In the genomic region with DNA sequence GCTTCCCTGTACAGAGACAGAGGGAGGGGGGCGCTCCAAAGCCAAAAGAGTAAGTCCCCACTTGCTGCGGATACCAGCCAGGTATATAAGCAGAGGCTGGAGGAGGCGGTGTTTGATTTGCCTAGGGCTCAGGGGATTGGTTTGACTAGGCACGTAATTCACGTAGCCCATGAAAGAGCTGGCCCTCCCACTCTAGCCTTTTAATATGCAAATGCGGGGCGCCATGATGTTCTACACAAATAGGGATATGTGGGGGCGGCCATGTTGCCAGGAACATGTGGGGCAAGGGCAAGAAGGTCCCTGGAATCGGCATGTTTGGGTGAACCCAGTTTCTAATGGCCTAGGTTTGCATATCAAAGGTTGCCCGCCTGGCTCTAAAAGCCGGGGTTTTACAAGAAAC, we compare ENCODE assay signal across 1 cellular context.
TF ChIP-seq lines count a peak whose summit lies in the region.

No MANE protein-coding gene starts in this region.

TF ChIP-seq in WTC11, 78 proteins besides CTCF, POLR2A, EP300 and RAD21:
- TF ChIP-seq, protein P1, sequence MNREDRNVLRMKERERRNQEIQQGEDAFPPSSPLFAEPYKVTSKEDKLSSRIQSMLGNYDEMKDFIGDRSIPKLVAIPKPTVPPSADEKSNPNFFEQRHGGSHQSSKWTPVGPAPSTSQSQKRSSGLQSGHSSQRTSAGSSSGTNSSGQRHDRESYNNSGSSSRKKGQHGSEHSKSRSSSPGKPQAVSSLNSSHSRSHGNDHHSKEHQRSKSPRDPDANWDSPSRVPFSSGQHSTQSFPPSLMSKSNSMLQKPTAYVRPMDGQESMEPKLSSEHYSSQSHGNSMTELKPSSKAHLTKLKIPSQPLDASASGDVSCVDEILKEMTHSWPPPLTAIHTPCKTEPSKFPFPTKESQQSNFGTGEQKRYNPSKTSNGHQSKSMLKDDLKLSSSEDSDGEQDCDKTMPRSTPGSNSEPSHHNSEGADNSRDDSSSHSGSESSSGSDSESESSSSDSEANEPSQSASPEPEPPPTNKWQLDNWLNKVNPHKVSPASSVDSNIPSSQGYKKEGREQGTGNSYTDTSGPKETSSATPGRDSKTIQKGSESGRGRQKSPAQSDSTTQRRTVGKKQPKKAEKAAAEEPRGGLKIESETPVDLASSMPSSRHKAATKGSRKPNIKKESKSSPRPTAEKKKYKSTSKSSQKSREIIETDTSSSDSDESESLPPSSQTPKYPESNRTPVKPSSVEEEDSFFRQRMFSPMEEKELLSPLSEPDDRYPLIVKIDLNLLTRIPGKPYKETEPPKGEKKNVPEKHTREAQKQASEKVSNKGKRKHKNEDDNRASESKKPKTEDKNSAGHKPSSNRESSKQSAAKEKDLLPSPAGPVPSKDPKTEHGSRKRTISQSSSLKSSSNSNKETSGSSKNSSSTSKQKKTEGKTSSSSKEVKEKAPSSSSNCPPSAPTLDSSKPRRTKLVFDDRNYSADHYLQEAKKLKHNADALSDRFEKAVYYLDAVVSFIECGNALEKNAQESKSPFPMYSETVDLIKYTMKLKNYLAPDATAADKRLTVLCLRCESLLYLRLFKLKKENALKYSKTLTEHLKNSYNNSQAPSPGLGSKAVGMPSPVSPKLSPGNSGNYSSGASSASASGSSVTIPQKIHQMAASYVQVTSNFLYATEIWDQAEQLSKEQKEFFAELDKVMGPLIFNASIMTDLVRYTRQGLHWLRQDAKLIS (CRISPR knock-in tag; IDR thresholded peaks at IDR 0.05; ENCODE audit: borderline replicate concordance): no peak
- TF ChIP-seq TP53 (CRISPR knock-in tag; IDR thresholded peaks at IDR 0.05): no peak
- no peak for TF ChIP-seq MXD4 (CRISPR knock-in tag; IDR thresholded peaks at IDR 0.05; ENCODE audit: borderline replicate concordance)
- no peak for TF ChIP-seq ZNF671 (CRISPR knock-in tag; IDR thresholded peaks at IDR 0.05)
- TF ChIP-seq NFE2L1 (CRISPR knock-in tag; IDR thresholded peaks at IDR 0.05): no peak
- no peak for TF ChIP-seq NR3C1 (CRISPR knock-in tag; conservative IDR thresholded peaks at IDR 0.05; ENCODE audit: low read depth)
- TF ChIP-seq NR2C2 (CRISPR knock-in tag; IDR thresholded peaks at IDR 0.05): no peak
- TF ChIP-seq, protein P2, sequence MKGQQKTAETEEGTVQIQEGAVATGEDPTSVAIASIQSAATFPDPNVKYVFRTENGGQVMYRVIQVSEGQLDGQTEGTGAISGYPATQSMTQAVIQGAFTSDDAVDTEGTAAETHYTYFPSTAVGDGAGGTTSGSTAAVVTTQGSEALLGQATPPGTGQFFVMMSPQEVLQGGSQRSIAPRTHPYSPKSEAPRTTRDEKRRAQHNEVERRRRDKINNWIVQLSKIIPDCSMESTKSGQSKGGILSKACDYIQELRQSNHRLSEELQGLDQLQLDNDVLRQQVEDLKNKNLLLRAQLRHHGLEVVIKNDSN (CRISPR knock-in tag; IDR thresholded peaks at IDR 0.05): no peak
- TF ChIP-seq ETV6 (CRISPR knock-in tag; IDR thresholded peaks at IDR 0.05): no peak
- TF ChIP-seq, protein P3, sequence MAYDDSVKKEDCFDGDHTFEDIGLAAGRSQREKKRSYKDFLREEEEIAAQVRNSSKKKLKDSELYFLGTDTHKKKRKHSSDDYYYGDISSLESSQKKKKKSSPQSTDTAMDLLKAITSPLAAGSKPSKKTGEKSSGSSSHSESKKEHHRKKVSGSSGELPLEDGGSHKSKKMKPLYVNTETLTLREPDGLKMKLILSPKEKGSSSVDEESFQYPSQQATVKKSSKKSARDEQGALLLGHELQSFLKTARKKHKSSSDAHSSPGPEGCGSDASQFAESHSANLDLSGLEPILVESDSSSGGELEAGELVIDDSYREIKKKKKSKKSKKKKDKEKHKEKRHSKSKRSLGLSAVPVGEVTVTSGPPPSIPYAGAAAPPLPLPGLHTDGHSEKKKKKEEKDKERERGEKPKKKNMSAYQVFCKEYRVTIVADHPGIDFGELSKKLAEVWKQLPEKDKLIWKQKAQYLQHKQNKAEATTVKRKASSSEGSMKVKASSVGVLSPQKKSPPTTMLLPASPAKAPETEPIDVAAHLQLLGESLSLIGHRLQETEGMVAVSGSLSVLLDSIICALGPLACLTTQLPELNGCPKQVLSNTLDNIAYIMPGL (CRISPR knock-in tag; IDR thresholded peaks at IDR 0.05): no peak
- TF ChIP-seq, protein P4, sequence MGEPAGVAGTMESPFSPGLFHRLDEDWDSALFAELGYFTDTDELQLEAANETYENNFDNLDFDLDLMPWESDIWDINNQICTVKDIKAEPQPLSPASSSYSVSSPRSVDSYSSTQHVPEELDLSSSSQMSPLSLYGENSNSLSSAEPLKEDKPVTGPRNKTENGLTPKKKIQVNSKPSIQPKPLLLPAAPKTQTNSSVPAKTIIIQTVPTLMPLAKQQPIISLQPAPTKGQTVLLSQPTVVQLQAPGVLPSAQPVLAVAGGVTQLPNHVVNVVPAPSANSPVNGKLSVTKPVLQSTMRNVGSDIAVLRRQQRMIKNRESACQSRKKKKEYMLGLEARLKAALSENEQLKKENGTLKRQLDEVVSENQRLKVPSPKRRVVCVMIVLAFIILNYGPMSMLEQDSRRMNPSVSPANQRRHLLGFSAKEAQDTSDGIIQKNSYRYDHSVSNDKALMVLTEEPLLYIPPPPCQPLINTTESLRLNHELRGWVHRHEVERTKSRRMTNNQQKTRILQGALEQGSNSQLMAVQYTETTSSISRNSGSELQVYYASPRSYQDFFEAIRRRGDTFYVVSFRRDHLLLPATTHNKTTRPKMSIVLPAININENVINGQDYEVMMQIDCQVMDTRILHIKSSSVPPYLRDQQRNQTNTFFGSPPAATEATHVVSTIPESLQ (CRISPR knock-in tag; IDR thresholded peaks at IDR 0.05): no peak
- TF ChIP-seq GABPB1 (CRISPR knock-in tag; IDR thresholded peaks at IDR 0.05): no peak
- TF ChIP-seq ZNF317 (CRISPR knock-in tag; IDR thresholded peaks at IDR 0.05; ENCODE audit: borderline replicate concordance, low read depth): no peak
- TF ChIP-seq FOXK1 (CRISPR knock-in tag; IDR thresholded peaks at IDR 0.05): no peak
- TF ChIP-seq GTF2I (CRISPR knock-in tag; conservative IDR thresholded peaks at IDR 0.05): no peak
- TF ChIP-seq TCF7 (CRISPR knock-in tag; IDR thresholded peaks at IDR 0.05; ENCODE audit: low read depth): no peak
- no peak for TF ChIP-seq SMAD3 (CRISPR knock-in tag; IDR thresholded peaks at IDR 0.05; ENCODE audit: borderline replicate concordance)
- no peak for TF ChIP-seq MYBL2 (CRISPR knock-in tag; IDR thresholded peaks at IDR 0.05)
- TF ChIP-seq, protein P5, sequence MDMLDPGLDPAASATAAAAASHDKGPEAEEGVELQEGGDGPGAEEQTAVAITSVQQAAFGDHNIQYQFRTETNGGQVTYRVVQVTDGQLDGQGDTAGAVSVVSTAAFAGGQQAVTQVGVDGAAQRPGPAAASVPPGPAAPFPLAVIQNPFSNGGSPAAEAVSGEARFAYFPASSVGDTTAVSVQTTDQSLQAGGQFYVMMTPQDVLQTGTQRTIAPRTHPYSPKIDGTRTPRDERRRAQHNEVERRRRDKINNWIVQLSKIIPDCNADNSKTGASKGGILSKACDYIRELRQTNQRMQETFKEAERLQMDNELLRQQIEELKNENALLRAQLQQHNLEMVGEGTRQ (CRISPR knock-in tag; IDR thresholded peaks at IDR 0.05): no peak
TF ChIP-seq in WTC11: peak in this region for 0.
